Comparison of ENCODE assay signal across 22 cellular contexts in genomic region chr1:96238426-96238825, GRCh38.
DNase-seq lines count a peak whose midpoint lies in the region; ATAC-seq and TF ChIP-seq lines count a peak whose summit lies in the region.
"Had no signal": no experiment of that assay in that cellular context is flagged by ENCODE, and none has a peak within 500 bp of the region (broad histone marks: within the 10 kb centered on the region; RNA-seq: fewer than 3 reads in every experiment).

No MANE protein-coding gene starts in this region.

- H3K9me2 ChIP-seq in GM23248 (ENCODE audit: insufficient read depth): no peaks in the 10 kb centered on the region

- intact Hi-C loops in psoas muscle (cut with DNase I) (loop anchor here in 1 of 2 donors (10.0 kb wide), 1 partner anchor 606 kb away; no protein-coding TSS in a partner anchor), ascending aorta (cut with DNase I) (no loop called here)

- H3K36me3 ChIP-seq in GM23248 (ENCODE audit: low read depth): no peaks in the 10 kb centered on the region
- H3K36me3 ChIP-seq in psoas muscle (ENCODE audit: insufficient read depth in 1 of 2, low read depth in 1 of 2): no peaks in the 10 kb centered on the region
- no peaks in the 10 kb centered on the region for H3K36me3 ChIP-seq in ascending aorta
- H3K36me3 ChIP-seq: SJSA1 had no signal

- H3K4me1 ChIP-seq in GM23248 (ENCODE audit: insufficient read depth) (no peaks in the 10 kb centered on the region), psoas muscle (no peaks in the 10 kb centered on the region), ascending aorta (no peaks in the 10 kb centered on the region)
- H3K4me1 ChIP-seq: Caco-2, SJSA1 had no signal

- no peak for ATAC-seq in psoas muscle
- ATAC-seq: CD8-positive, alpha-beta T cell; K562; T-cell had no signal

- no peaks in the 10 kb centered on the region for H3F3A ChIP-seq in GM23248 (ENCODE audit: insufficient read depth)

- H3K27ac ChIP-seq in GM23248 (no peak overlapping the region), psoas muscle (no peak overlapping the region), ascending aorta (no peak overlapping the region)
- H3K27ac ChIP-seq: C4-2B, SJSA1 had no signal

- WGBS in GM23248 (ENCODE audit: low coverage in 1 of 2, low lambda C conversion rate in 2 of 2, missing lambda C conversion rate in 2 of 2), 2 experiments: 56 to 57% methylated on average over 4 of the region's 4 CpGs
- WGBS in psoas muscle, 3 donors: 60 to 64% (median 63%) methylated on average over 4 of the region's 4 CpGs

- in situ Hi-C loops in GM23248 (cut with MboI): no loop called here

- no peaks in the 10 kb centered on the region for H3K27me3 ChIP-seq in GM23248 (replicated peaks; ENCODE audit: insufficient read depth)
- H3K27me3 ChIP-seq in psoas muscle (ENCODE audit: insufficient read depth in 3 of 3, low read length in 2 of 3): no peaks in the 10 kb centered on the region
- no peaks in the 10 kb centered on the region for H3K27me3 ChIP-seq in ascending aorta
- H3K27me3 ChIP-seq: SJSA1 had no signal

- H3K4me3 ChIP-seq in GM23248 (no peak overlapping the region), psoas muscle (no peak overlapping the region), ascending aorta (no peak overlapping the region)
- H3K4me3 ChIP-seq: K562, SJSA1 had no signal

- H3K4me2 ChIP-seq in GM23248 (ENCODE audit: unreplicated experiment): no peak overlapping the region

- H3K79me2 ChIP-seq in GM23248 (ENCODE audit: insufficient read depth): no peaks in the 10 kb centered on the region

- no peak overlapping the region for H2AFZ ChIP-seq in GM23248

- H3K9me3 ChIP-seq in GM23248 (ENCODE audit: low read depth) (no peaks in the 10 kb centered on the region), psoas muscle (no peaks in the 10 kb centered on the region), ascending aorta (no peaks in the 10 kb centered on the region)
- H3K9me3 ChIP-seq: Caco-2, SJSA1 had no signal

- TF ChIP-seq CTCF in psoas muscle (IDR thresholded peaks at IDR 0.05): no peak
- no peak for TF ChIP-seq CTCF in ascending aorta (IDR thresholded peaks at IDR 0.05)

- DNase-seq in NCI-H2171 treated with DMSO at 0.1 percent for 48 hours (lab: John Stamatoyannopoulos, UW) (peak; percentile 62), NCI-H2171 (lab: John Stamatoyannopoulos, UW) (no peak), GM23248 (peak; percentile 26), fibroblast of peridontal ligament (ENCODE audit: extremely low read depth) (peak; percentile 23), ureter (ENCODE audit: low spot score) (no peak), psoas muscle (no peak), ascending aorta (ENCODE audit: low spot score in 2 of 2) (no peak)
- DNase-seq: Caco-2; CD8-positive, alpha-beta T cell; H7; Kasumi-1; NCI-H1105; NCI-H1436 treated with DMSO at 0.1 percent for 48 hours; NCI-H187 treated with DMSO at 0.1 percent for 48 hours; NCI-H2227 treated with DMSO at 0.1 percent for 48 hours; NCI-H748 treated with DMSO at 0.1 percent for 48 hours; Right ventricle myocardium superior; RPMI8226; T-cell had no signal

- no peak overlapping the region for H3K9ac ChIP-seq in GM23248

- H4K20me1 ChIP-seq in GM23248 (ENCODE audit: insufficient read depth): no peaks in the 10 kb centered on the region

Comparison
In these comparisons a context has a peak if more than half of its experiments do, and no peak if none do; other contexts are left out.
1. DNase-seq: peak in NCI-H2171 treated with DMSO at 0.1 percent for 48 hours (single experiment), GM23248 (single experiment) and fibroblast of peridontal ligament (single experiment); none in NCI-H2171 (single experiment), ureter (single experiment), psoas muscle (0 of 2) and ascending aorta (0 of 2).